In genomic region chr6:56424542-56425083, GRCh38 we compare ENCODE assay signal across 24 cellular contexts.
DNase-seq lines count a peak whose midpoint lies in the region; ATAC-seq and TF ChIP-seq lines count a peak whose summit lies in the region.
"Had no signal": no experiment of that assay in that cellular context is flagged by ENCODE, and none has a peak within 500 bp of the region (broad histone marks: within the 10 kb centered on the region; RNA-seq: fewer than 3 reads in every experiment).

No MANE protein-coding gene starts in this region.

- no peak overlapping the region for H2AFZ ChIP-seq in neural cell (ENCODE audit: low read depth, low read length)

- no peaks in the 10 kb centered on the region for H3K79me2 ChIP-seq in neural cell (replicated peaks; ENCODE audit: insufficient read depth, low read length)

- H4K20me1 ChIP-seq in neural cell (ENCODE audit: insufficient read depth): no peaks in the 10 kb centered on the region

- intact Hi-C loops in Right ventricle myocardium inferior (cut with DNase I): no loop called here
- intact Hi-C loops in heart right ventricle (cut with DNase I): no loop called here
- intact Hi-C loops in breast epithelium (cut with DNase I; ENCODE audit: low total_unique reads): no loop called here
- intact Hi-C loops in activated T-helper 1 cell treated with anti-CD3 and anti-CD28 coated beads, Interleukin-12 subunit alpha, Interleukin-12 subunit beta, Interleukin-2, Interleukin-4 antibody, amounts not matched to agents 30 ng/mL and 10 ng/mL and 1 ng/mL, durations not matched to agents 14 hours and 24 hours and 36 hours (cut with micrococcal nuclease): no loop called here

- TF ChIP-seq CTCF in right atrium auricular region (IDR thresholded peaks at IDR 0.05) (no peak), heart right ventricle (IDR thresholded peaks at IDR 0.05) (no peak), neural cell (IDR thresholded peaks at IDR 0.05; ENCODE audit: poor library complexity, severe bottlenecking) (no peak), breast epithelium (IDR thresholded peaks at IDR 0.05) (no peak)

- H3F3A ChIP-seq in neural cell (ENCODE audit: insufficient read depth, low read length, poor library complexity, severe bottlenecking): no peaks in the 10 kb centered on the region

- H3K9me2 ChIP-seq in neural cell (ENCODE audit: insufficient read depth, low read length): no peaks in the 10 kb centered on the region

- H3K27me3 ChIP-seq in right atrium auricular region (no peaks in the 10 kb centered on the region), heart right ventricle (no peaks in the 10 kb centered on the region), neural cell (ENCODE audit: insufficient read depth, low read depth, low read length) (no peaks in the 10 kb centered on the region), breast epithelium (no peaks in the 10 kb centered on the region)
- H3K27me3 ChIP-seq: MG63, SJCRH30 had no signal

- H3K4me1 Mint-ChIP-seq in activated T-helper 1 cell treated with anti-CD3 and anti-CD28 coated beads, Interleukin-12 subunit alpha, Interleukin-12 subunit beta, Interleukin-2, Interleukin-4 antibody, amounts not matched to agents 30 ng/mL and 10 ng/mL and 1 ng/mL, durations not matched to agents 14 hours and 24 hours and 36 hours (ENCODE audit: low read depth): no peaks in the 10 kb centered on the region
- H3K4me1 Mint-ChIP-seq: CD4-positive, alpha-beta memory T cell had no signal

- H3K27ac Mint-ChIP-seq in activated T-helper 1 cell treated with anti-CD3 and anti-CD28 coated beads, Interleukin-12 subunit alpha, Interleukin-12 subunit beta, Interleukin-2, Interleukin-4 antibody, amounts not matched to agents 30 ng/mL and 10 ng/mL and 1 ng/mL, durations not matched to agents 14 hours and 24 hours and 36 hours: no peak overlapping the region
- H3K27ac Mint-ChIP-seq: CD4-positive, alpha-beta memory T cell had no signal

- no peak overlapping the region for H3K9ac ChIP-seq in neural cell (ENCODE audit: low read length)

- H3K36me3 Mint-ChIP-seq in activated T-helper 1 cell treated with anti-CD3 and anti-CD28 coated beads, Interleukin-12 subunit alpha, Interleukin-12 subunit beta, Interleukin-2, Interleukin-4 antibody, amounts not matched to agents 30 ng/mL and 10 ng/mL and 1 ng/mL, durations not matched to agents 14 hours and 24 hours and 36 hours (ENCODE audit: low read depth): no peaks in the 10 kb centered on the region
- H3K36me3 Mint-ChIP-seq: CD4-positive, alpha-beta memory T cell had no signal

- H3K9me3 ChIP-seq in right atrium auricular region: no peaks in the 10 kb centered on the region
- H3K9me3 ChIP-seq in heart right ventricle: peaks cover 0 to 4% (median 0%) of the 10 kb centered on the region in 11 donors
- H3K9me3 ChIP-seq in neural cell (ENCODE audit: low read length): no peaks in the 10 kb centered on the region
- no peaks in the 10 kb centered on the region for H3K9me3 ChIP-seq in breast epithelium
- H3K9me3 ChIP-seq: Caco-2, MG63, SJCRH30 had no signal

- DNase-seq in Right ventricle myocardium inferior (ENCODE audit: missing footprints) (no peak), right atrium auricular region (ENCODE audit: low spot score) (no peak), NCI-H2227 treated with DMSO at 0.1 percent for 48 hours (lab: John Stamatoyannopoulos, UW) (peak; percentile 84), heart right ventricle (no peak), breast epithelium (ENCODE audit: low spot score in 2 of 2) (no peak), NCI-H526 treated with DMSO at 0.1 percent for 48 hours (lab: John Stamatoyannopoulos, UW) (no peak)
- no peak for DNase-seq in activated T-helper 1 cell treated with anti-CD3 and anti-CD28 coated beads, Interleukin-12 subunit alpha, Interleukin-12 subunit beta, Interleukin-2, Interleukin-4 antibody, amounts not matched to agents 30 ng/mL and 10 ng/mL and 1 ng/mL, durations not matched to agents 14 hours and 24 hours and 36 hours (ENCODE audit: low spot score)
- DNase-seq: AML-193; C1 segment of cervical spinal cord; Caco-2; CD4-positive, alpha-beta memory T cell; GF-D8; IMR-90; KG1; MG63; NCI-H1436; NCI-H187; NCI-H2081 treated with DMSO at 0.1 percent for 48 hours; NCI-H446 treated with DMSO at 0.1 percent for 48 hours; NCI-H526; OCI-M1; SJCRH30 had no signal

- no peak overlapping the region for H3K4me2 ChIP-seq in neural cell (ENCODE audit: low read length)

- H3K4me3 Mint-ChIP-seq in activated T-helper 1 cell treated with anti-CD3 and anti-CD28 coated beads, Interleukin-12 subunit alpha, Interleukin-12 subunit beta, Interleukin-2, Interleukin-4 antibody, amounts not matched to agents 30 ng/mL and 10 ng/mL and 1 ng/mL, durations not matched to agents 14 hours and 24 hours and 36 hours: no peak overlapping the region
- H3K4me3 Mint-ChIP-seq: CD4-positive, alpha-beta memory T cell had no signal

- ATAC-seq in Right ventricle myocardium inferior (peak; percentile 87), heart right ventricle (peak in 6 of 8 donors; percentile 42 to 94 (median 79))
- ATAC-seq: HCT116 had no signal

- no peak overlapping the region for H3K4me3 ChIP-seq in right atrium auricular region
- no peak overlapping the region for H3K4me3 ChIP-seq in heart right ventricle
- H3K4me3 ChIP-seq in neural cell (ENCODE audit: low read length): no peak overlapping the region
- no peak overlapping the region for H3K4me3 ChIP-seq in breast epithelium
- H3K4me3 ChIP-seq: MG63, SJCRH30 had no signal

- peaks cover 2% of the 10 kb centered on the region for H3K27me3 Mint-ChIP-seq in activated T-helper 1 cell treated with anti-CD3 and anti-CD28 coated beads, Interleukin-12 subunit alpha, Interleukin-12 subunit beta, Interleukin-2, Interleukin-4 antibody, amounts not matched to agents 30 ng/mL and 10 ng/mL and 1 ng/mL, durations not matched to agents 14 hours and 24 hours and 36 hours (ENCODE audit: insufficient read depth)

- TF ChIP-seq RAD21 in neural cell (conservative IDR thresholded peaks at IDR 0.05): no peak

- TF ChIP-seq EP300 in neural cell (conservative IDR thresholded peaks at IDR 0.05; ENCODE audit: poor library complexity, severe bottlenecking): peak; percentile 91

- H3K4me1 ChIP-seq in right atrium auricular region (no peaks in the 10 kb centered on the region), heart right ventricle (peaks cover 0 to 18% (median 5%) of the 10 kb centered on the region in 9 donors), breast epithelium (no peaks in the 10 kb centered on the region)
- H3K4me1 ChIP-seq: Caco-2, SJCRH30 had no signal

- H3K27ac ChIP-seq in right atrium auricular region (no peak overlapping the region), heart right ventricle (no peak overlapping the region), neural cell (ENCODE audit: low read length) (peak overlapping the region; percentile 39), breast epithelium (no peak overlapping the region)
- H3K27ac ChIP-seq: SJCRH30 had no signal

- H3K36me3 ChIP-seq in right atrium auricular region (no peaks in the 10 kb centered on the region), heart right ventricle (no peaks in the 10 kb centered on the region), neural cell (ENCODE audit: insufficient read depth, low read length) (no peaks in the 10 kb centered on the region), breast epithelium (no peaks in the 10 kb centered on the region)
- H3K36me3 ChIP-seq: MG63, SJCRH30 had no signal

- WGBS in heart right ventricle, 2 donors: 46 to 55% methylated on average over 4 of the region's 4 CpGs

- H3K9me3 Mint-ChIP-seq in activated T-helper 1 cell treated with anti-CD3 and anti-CD28 coated beads, Interleukin-12 subunit alpha, Interleukin-12 subunit beta, Interleukin-2, Interleukin-4 antibody, amounts not matched to agents 30 ng/mL and 10 ng/mL and 1 ng/mL, durations not matched to agents 14 hours and 24 hours and 36 hours: no peaks in the 10 kb centered on the region

- TF ChIP-seq POLR2A in breast epithelium (IDR thresholded peaks at IDR 0.05): no peak

TF ChIP-seq in neural cell, 6 proteins besides CTCF, POLR2A, EP300 and RAD21:
- peak; percentile 47 for TF ChIP-seq REST (IDR thresholded peaks at IDR 0.05; ENCODE audit: borderline replicate concordance)
- peak; percentile 81 for TF ChIP-seq POLR2AphosphoS5 (IDR thresholded peaks at IDR 0.05)
- TF ChIP-seq EZH2 (IDR thresholded peaks at IDR 0.05; ENCODE audit: borderline replicate concordance, insufficient read depth, low read length, poor library complexity, severe bottlenecking): no peak
